Comparison of ENCODE assay signal across 11 cellular contexts in the genomic region with DNA sequence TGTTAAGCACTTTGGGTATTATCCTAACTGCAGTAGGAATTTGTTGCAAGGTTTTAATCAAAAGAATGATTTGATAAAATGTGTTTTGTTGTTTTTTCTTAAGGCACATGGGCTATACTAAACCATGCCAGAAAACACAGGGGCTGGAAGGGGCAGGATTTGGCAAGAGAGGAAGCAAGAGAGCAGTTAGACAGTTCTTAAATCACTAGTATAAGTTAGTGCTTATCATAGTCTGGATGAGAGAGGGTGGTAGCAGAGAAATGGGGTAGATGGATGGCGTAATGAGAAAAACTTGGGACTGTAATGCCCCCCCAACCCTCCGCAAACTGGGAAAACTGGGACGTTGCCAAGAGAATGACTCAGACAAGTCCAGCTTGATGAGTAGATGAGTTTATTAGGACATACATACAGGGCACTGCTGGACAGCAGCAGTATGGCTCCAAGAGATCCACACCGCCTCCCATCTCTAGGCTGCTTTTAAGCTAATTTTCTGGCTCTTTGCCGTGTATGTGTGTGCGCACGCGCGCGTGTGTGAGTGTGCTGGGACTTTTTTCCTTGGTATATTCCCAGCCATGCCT.
A peak's percentile ranks its signal among the peaks of the same experiment; 100 is the strongest.
DNase-seq lines count a peak whose midpoint lies in the region; ATAC-seq, FAIRE-seq and TF ChIP-seq lines count a peak whose summit lies in the region.
"Had no signal": no experiment of that assay in that cellular context is flagged by ENCODE, and none has a peak within 500 bp of the region (broad histone marks: within the 10 kb centered on the region; RNA-seq: fewer than 3 reads in every experiment).

No MANE protein-coding gene starts in this region.

- H3K4me2 ChIP-seq in endothelial cell of umbilical vein (ENCODE audit: insufficient read depth, low read length): no peak overlapping the region

- POLR2A ChIA-PET in endothelial cell of umbilical vein (lab: Charles Lee): no interaction called here

- dilution Hi-C loops in endothelial cell of umbilical vein (cut with MboI; ENCODE audit: extremely low pct_ligation_motif_present, low sequenced_read_pairs): no loop called here

- peaks cover 0 to 3% of the 10 kb centered on the region in 2 experiments for H3K36me3 ChIP-seq in endothelial cell of umbilical vein (ENCODE audit: control insufficient read depth in 2 of 2, extremely low read depth in 1 of 2, insufficient read depth in 2 of 2, low read length in 2 of 2)

- no peak overlapping the region for H2AFZ ChIP-seq in endothelial cell of umbilical vein (ENCODE audit: low read depth, low read length)

- no peak overlapping the region for H3K9ac ChIP-seq in endothelial cell of umbilical vein (replicated peaks; ENCODE audit: extremely low read depth, insufficient read depth, low read length)

- H4K20me1 ChIP-seq in endothelial cell of umbilical vein (replicated peaks; ENCODE audit: control insufficient read depth, extremely low read depth, insufficient read depth, low read length): no peaks in the 10 kb centered on the region

- peaks cover 3% of the 10 kb centered on the region for H3K9me1 ChIP-seq in endothelial cell of umbilical vein (replicated peaks; ENCODE audit: control insufficient read depth, extremely low read depth, insufficient read depth, low read length)

- intact Hi-C loops in endothelial cell of umbilical vein (cut with micrococcal nuclease): no loop called here
- intact Hi-C loops in posterior cingulate gyrus (cut with DNase I): no loop called here

- H3K27me3 ChIP-seq in endothelial cell of umbilical vein (ENCODE audit: control insufficient read depth in 2 of 2, insufficient read depth in 2 of 2, low read length in 2 of 2): no peaks in the 10 kb centered on the region
- H3K27me3 ChIP-seq: cardiac muscle cell had no signal

- peaks cover 25% of the 10 kb centered on the region for H3K4me1 ChIP-seq in endothelial cell of umbilical vein (ENCODE audit: control insufficient read depth, extremely low read depth, insufficient read depth, low read length)

- FAIRE-seq in endothelial cell of umbilical vein (lab: Jason Lieb, UNC) (no peak), HTR-8/SVneo (lab: Jason Lieb, UNC) (no peak)

- no peak for TF ChIP-seq POLR2A in endothelial cell of umbilical vein (IDR thresholded peaks at IDR 0.05; ENCODE audit: low read depth, low read length)

- no peak for TF ChIP-seq CTCF in endothelial cell of umbilical vein (IDR thresholded peaks at IDR 0.05; ENCODE audit: extremely low read depth in 1 of 2, insufficient read depth in 1 of 2, low read depth in 1 of 2, low read length in 2 of 2)

- no peak for ATAC-seq in GM18861 (IDR thresholded peaks at IDR 0.05; ENCODE audit: unreplicated experiment)

- no TSS peak for BruUV-seq in endothelial cell of umbilical vein (replicated peaks; lab: Mats Ljungman, UMichigan)

- no peak overlapping the region for H3K4me3 ChIP-seq in endothelial cell of umbilical vein (replicated peaks in 1 of 3; ENCODE audit: insufficient read depth in 1 of 3, low read depth in 1 of 3, low read length in 3 of 3)
- H3K4me3 ChIP-seq: cardiac muscle cell had no signal

- H3K9me3 ChIP-seq in endothelial cell of umbilical vein (replicated peaks; ENCODE audit: control insufficient read depth, insufficient read depth, low read length): no peaks in the 10 kb centered on the region

- peaks cover 12% of the 10 kb centered on the region for H3K79me2 ChIP-seq in endothelial cell of umbilical vein (ENCODE audit: control insufficient read depth, insufficient read depth, low read length)

- no peak overlapping the region for H3K27ac ChIP-seq in endothelial cell of umbilical vein (ENCODE audit: insufficient read depth, low read depth, low read length)

- DNase-seq in AG20443 (ENCODE audit: low spot score) (peak; percentile 15), NCI-H226 (peak; percentile 90), endothelial cell of umbilical vein (ENCODE audit: low read depth, low spot score) (peak; percentile 67), lung microvascular endothelial cell (ENCODE audit: low read depth in 2 of 2) (peak; percentile 66 to 80), HTR-8/SVneo (ENCODE audit: insufficient read length, low spot score) (no peak), T-helper 1 cell (no peak), posterior cingulate gyrus (no peak)
- DNase-seq: C1 segment of cervical spinal cord, NCI-H1417 had no signal

- CTCF ChIA-PET in endothelial cell of umbilical vein (lab: Charles Lee): no interaction called here

TF ChIP-seq in endothelial cell of umbilical vein, 7 proteins besides CTCF, POLR2A, EP300 and RAD21:
- TF ChIP-seq GATA2 (IDR thresholded peaks at IDR 0.05; ENCODE audit: insufficient read depth, insufficient read length, low read depth, low read length) (no peak), FOS (IDR thresholded peaks at IDR 0.05; ENCODE audit: borderline replicate concordance, insufficient read depth, low read length) (peak; percentile 59), POLR2AphosphoS5 (IDR thresholded peaks at IDR 0.05; ENCODE audit: insufficient read depth, low read depth, low read length) (peak; percentile 22), MYC (IDR thresholded peaks at IDR 0.05; ENCODE audit: low read depth, low read length) (no peak)
- TF ChIP-seq, protein P1, sequence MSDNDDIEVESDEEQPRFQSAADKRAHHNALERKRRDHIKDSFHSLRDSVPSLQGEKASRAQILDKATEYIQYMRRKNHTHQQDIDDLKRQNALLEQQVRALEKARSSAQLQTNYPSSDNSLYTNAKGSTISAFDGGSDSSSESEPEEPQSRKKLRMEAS (IDR thresholded peaks at IDR 0.05; ENCODE audit: insufficient read depth, insufficient read length): no peak

Comparison
In these comparisons a context has a peak if more than half of its experiments do, and no peak if none do; other contexts are left out.
1. DNase-seq: peak in AG20443 (single experiment), NCI-H226 (single experiment), endothelial cell of umbilical vein (single experiment) and lung microvascular endothelial cell (2 of 2); none in HTR-8/SVneo (single experiment), T-helper 1 cell (0 of 5) and posterior cingulate gyrus (0 of 10).